ENCODE assay signal across 8 cellular contexts in genomic region chr9:83596899-83597504, GRCh38. TPM values are rescaled to one million over a fixed set of nuclear protein-coding genes. Genes with fewer than 3 reads are reported as not detected.
DNase-seq lines count a peak whose midpoint lies in the region; ATAC-seq and TF ChIP-seq lines count a peak whose summit lies in the region.

No MANE protein-coding gene starts in this region.

- ATAC-seq in HG02642 (IDR thresholded peaks at IDR 0.05; ENCODE audit: poor library complexity, unreplicated experiment), result peak; percentile 56
- ATAC-seq in Panc1, result peak; percentile 70; the same call in 1 of the 2 replicates
- ATAC-seq in stimulated activated naive B cell treated with anti-CD40 and anti-IgM and Interleukin-4, amounts not matched to agents 10 μg/mL and 1 μg/mL and 100 μg/mL, for 72 hours (replicated peaks), result peak; percentile 47 to 50
- ATAC-seq in GM21447 (IDR thresholded peaks at IDR 0.05; ENCODE audit: unreplicated experiment), result no peak

- H3K27me3 Mint-ChIP-seq in stimulated activated naive B cell treated with anti-CD40 and anti-IgM and Interleukin-4, amounts not matched to agents 10 μg/mL and 1 μg/mL and 100 μg/mL, for 72 hours, result peaks cover 0 to 6% of the 10 kb centered on the region in 2 donors

- no peaks in the 10 kb centered on the region for H3K4me1 ChIP-seq in Panc1 (ENCODE audit: control insufficient read depth, insufficient read depth, low read length)

- no peak overlapping the region for H3K4me3 Mint-ChIP-seq in stimulated activated naive B cell treated with anti-CD40 and anti-IgM and Interleukin-4, amounts not matched to agents 10 μg/mL and 1 μg/mL and 100 μg/mL, for 72 hours

- intact Hi-C loops in Panc1 (cut with micrococcal nuclease; ENCODE audit: unreplicated experiment), result loop anchor here (5.0 kb wide), 2 partner anchors 265 to 380 kb away; no protein-coding TSS in a partner anchor

- in situ Hi-C loops in Panc1 (cut with HindIII; ENCODE audit: low pct_unique_long_range_greater_than_20kb, low sequenced_read_pairs), result no loop called here

- H3K9me3 ChIP-seq in Panc1 (ENCODE audit: control insufficient read depth, insufficient read depth, low read depth, low read length), result no peaks in the 10 kb centered on the region

- H3K36me3 ChIP-seq in Panc1 (ENCODE audit: control insufficient read depth, insufficient read depth, low read length), result no peaks in the 10 kb centered on the region

- H3K4me3 ChIP-seq in Panc1 (ENCODE audit: low read depth in 2 of 2, low read length in 2 of 2), result no peak overlapping the region

- POLR2A ChIA-PET in Panc1 (lab: Charles Lee), result no interaction called here

- peaks cover 0 to 6% of the 10 kb centered on the region in 2 donors for H3K36me3 Mint-ChIP-seq in stimulated activated naive B cell treated with anti-CD40 and anti-IgM and Interleukin-4, amounts not matched to agents 10 μg/mL and 1 μg/mL and 100 μg/mL, for 72 hours

- DNase-seq in DMS53 (lab: John Stamatoyannopoulos, UW) (peak; percentile 38), DMS53 treated with DMSO at 0.1 percent for 48 hours (lab: John Stamatoyannopoulos, UW; ENCODE audit: unreplicated experiment) (no peak), Panc1 (ENCODE audit: low read depth, low spot score) (no peak), astrocyte of the hippocampus (ENCODE audit: low read depth, low spot score) (peak; percentile 52), kidney tubule cell (ENCODE audit: low spot score) (peak; percentile 36)
- DNase-seq in stimulated activated naive B cell treated with anti-CD40 and anti-IgM and Interleukin-4, amounts not matched to agents 10 μg/mL and 1 μg/mL and 100 μg/mL, for 72 hours, result peak; percentile 17

- H3K9me3 Mint-ChIP-seq in stimulated activated naive B cell treated with anti-CD40 and anti-IgM and Interleukin-4, amounts not matched to agents 10 μg/mL and 1 μg/mL and 100 μg/mL, for 72 hours, result no peaks in the 10 kb centered on the region

- no peaks in the 10 kb centered on the region for H3K27me3 ChIP-seq in Panc1 (ENCODE audit: control insufficient read depth, insufficient read depth, low read length)

- BruUV-seq in Panc1 (replicated peaks; lab: Mats Ljungman, UMichigan), result no TSS peak

- peak; percentile 78 for TF ChIP-seq CTCF in Panc1 (IDR thresholded peaks at IDR 0.05)

- CTCF ChIA-PET in Panc1 (lab: Charles Lee), result interaction anchor here (0.6 kb wide), 1 partner anchor 94 kb away, joined by 3 read pairs; no protein-coding TSS in a partner anchor

- H3K4me1 Mint-ChIP-seq in stimulated activated naive B cell treated with anti-CD40 and anti-IgM and Interleukin-4, amounts not matched to agents 10 μg/mL and 1 μg/mL and 100 μg/mL, for 72 hours, result no peaks in the 10 kb centered on the region

- H3K27ac Mint-ChIP-seq in stimulated activated naive B cell treated with anti-CD40 and anti-IgM and Interleukin-4, amounts not matched to agents 10 μg/mL and 1 μg/mL and 100 μg/mL, for 72 hours, result no peak overlapping the region

- no peak overlapping the region for H3K27ac ChIP-seq in Panc1 (ENCODE audit: low read length)

RNA-seq across cellular contexts. Expression of gene IDNK, which starts 25.9 kb away (rescaled TPM):
- total RNA-seq in Panc1 (2021; ENCODE audit: unreplicated experiment), result 1.9 TPM
- 1.9 TPM for polyA plus RNA-seq in Panc1 (2012; ENCODE audit: insufficient read length)

RNA-seq across cellular contexts. Expression of gene FRMD3, which starts 58.8 kb away (rescaled TPM):
- 14.5 TPM for total RNA-seq in Panc1 (2021; ENCODE audit: unreplicated experiment)
- polyA plus RNA-seq in Panc1 (2012; ENCODE audit: insufficient read length), result 7.7 TPM

Comparison
In these comparisons a context has a peak if more than half of its experiments do, and no peak if none do; other contexts are left out.
1. DNase-seq: peak in DMS53 (single experiment), astrocyte of the hippocampus (single experiment), kidney tubule cell (single experiment) and stimulated activated naive B cell treated with anti-CD40 and anti-IgM and Interleukin-4, amounts not matched to agents 10 μg/mL and 1 μg/mL and 100 μg/mL, for 72 hours (single experiment); none in DMS53 treated with DMSO at 0.1 percent for 48 hours (single experiment) and Panc1 (single experiment).